Comparison of ENCODE assay signal across 1 cellular context in genomic region chr6:108795122-108795521, GRCh38.
TF ChIP-seq lines count a peak whose summit lies in the region.

No MANE protein-coding gene starts in this region.

TF ChIP-seq in HepG2, 621 proteins besides CTCF, POLR2A, EP300 and RAD21 (continues in another document):
- 0 out of 2 replicates have a peak, but pooled peaks have one; percentile 24 for TF ChIP-seq RARA (CRISPR knock-in tag; IDR thresholded peaks at IDR 0.05)
- peak; percentile 89 for TF ChIP-seq ZNF652 (CRISPR knock-in tag; IDR thresholded peaks at IDR 0.05; ENCODE audit: borderline replicate concordance, low read depth)
- TF ChIP-seq XBP1 (CRISPR knock-in tag; IDR thresholded peaks at IDR 0.05), result no peak
- TF ChIP-seq NCOA2 (CRISPR knock-in tag; IDR thresholded peaks at IDR 0.05), result 0 out of 2 replicates have a peak, but pooled peaks have one; percentile 23
- TF ChIP-seq, protein P1, sequence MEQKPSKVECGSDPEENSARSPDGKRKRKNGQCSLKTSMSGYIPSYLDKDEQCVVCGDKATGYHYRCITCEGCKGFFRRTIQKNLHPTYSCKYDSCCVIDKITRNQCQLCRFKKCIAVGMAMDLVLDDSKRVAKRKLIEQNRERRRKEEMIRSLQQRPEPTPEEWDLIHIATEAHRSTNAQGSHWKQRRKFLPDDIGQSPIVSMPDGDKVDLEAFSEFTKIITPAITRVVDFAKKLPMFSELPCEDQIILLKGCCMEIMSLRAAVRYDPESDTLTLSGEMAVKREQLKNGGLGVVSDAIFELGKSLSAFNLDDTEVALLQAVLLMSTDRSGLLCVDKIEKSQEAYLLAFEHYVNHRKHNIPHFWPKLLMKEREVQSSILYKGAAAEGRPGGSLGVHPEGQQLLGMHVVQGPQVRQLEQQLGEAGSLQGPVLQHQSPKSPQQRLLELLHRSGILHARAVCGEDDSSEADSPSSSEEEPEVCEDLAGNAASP (CRISPR knock-in tag; IDR thresholded peaks at IDR 0.05; ENCODE audit: borderline replicate concordance), result 0 out of 2 replicates have a peak, but pooled peaks have one; percentile 19
- TF ChIP-seq, protein P2, sequence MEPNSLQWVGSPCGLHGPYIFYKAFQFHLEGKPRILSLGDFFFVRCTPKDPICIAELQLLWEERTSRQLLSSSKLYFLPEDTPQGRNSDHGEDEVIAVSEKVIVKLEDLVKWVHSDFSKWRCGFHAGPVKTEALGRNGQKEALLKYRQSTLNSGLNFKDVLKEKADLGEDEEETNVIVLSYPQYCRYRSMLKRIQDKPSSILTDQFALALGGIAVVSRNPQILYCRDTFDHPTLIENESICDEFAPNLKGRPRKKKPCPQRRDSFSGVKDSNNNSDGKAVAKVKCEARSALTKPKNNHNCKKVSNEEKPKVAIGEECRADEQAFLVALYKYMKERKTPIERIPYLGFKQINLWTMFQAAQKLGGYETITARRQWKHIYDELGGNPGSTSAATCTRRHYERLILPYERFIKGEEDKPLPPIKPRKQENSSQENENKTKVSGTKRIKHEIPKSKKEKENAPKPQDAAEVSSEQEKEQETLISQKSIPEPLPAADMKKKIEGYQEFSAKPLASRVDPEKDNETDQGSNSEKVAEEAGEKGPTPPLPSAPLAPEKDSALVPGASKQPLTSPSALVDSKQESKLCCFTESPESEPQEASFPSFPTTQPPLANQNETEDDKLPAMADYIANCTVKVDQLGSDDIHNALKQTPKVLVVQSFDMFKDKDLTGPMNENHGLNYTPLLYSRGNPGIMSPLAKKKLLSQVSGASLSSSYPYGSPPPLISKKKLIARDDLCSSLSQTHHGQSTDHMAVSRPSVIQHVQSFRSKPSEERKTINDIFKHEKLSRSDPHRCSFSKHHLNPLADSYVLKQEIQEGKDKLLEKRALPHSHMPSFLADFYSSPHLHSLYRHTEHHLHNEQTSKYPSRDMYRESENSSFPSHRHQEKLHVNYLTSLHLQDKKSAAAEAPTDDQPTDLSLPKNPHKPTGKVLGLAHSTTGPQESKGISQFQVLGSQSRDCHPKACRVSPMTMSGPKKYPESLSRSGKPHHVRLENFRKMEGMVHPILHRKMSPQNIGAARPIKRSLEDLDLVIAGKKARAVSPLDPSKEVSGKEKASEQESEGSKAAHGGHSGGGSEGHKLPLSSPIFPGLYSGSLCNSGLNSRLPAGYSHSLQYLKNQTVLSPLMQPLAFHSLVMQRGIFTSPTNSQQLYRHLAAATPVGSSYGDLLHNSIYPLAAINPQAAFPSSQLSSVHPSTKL (CRISPR knock-in tag; IDR thresholded peaks at IDR 0.05), result peak; percentile 70
- TF ChIP-seq SOX13 (IDR thresholded peaks at IDR 0.05), result no peak
- 0 out of 4 replicates have a peak, but pooled peaks of 1 of the 2 experiments have one; percentile 14 for TF ChIP-seq SOX13 (CRISPR knock-in tag; conservative IDR thresholded peaks at IDR 0.05 in 1 of 2, IDR thresholded peaks at IDR 0.05 in 1 of 2)
- peak; percentile 49; the same call in 1 of the 2 replicates for TF ChIP-seq GATAD2A (CRISPR knock-in tag; IDR thresholded peaks at IDR 0.05)
- TF ChIP-seq ZNF7 (CRISPR knock-in tag; IDR thresholded peaks at IDR 0.05), result peak; percentile 95
- TF ChIP-seq, protein P3, sequence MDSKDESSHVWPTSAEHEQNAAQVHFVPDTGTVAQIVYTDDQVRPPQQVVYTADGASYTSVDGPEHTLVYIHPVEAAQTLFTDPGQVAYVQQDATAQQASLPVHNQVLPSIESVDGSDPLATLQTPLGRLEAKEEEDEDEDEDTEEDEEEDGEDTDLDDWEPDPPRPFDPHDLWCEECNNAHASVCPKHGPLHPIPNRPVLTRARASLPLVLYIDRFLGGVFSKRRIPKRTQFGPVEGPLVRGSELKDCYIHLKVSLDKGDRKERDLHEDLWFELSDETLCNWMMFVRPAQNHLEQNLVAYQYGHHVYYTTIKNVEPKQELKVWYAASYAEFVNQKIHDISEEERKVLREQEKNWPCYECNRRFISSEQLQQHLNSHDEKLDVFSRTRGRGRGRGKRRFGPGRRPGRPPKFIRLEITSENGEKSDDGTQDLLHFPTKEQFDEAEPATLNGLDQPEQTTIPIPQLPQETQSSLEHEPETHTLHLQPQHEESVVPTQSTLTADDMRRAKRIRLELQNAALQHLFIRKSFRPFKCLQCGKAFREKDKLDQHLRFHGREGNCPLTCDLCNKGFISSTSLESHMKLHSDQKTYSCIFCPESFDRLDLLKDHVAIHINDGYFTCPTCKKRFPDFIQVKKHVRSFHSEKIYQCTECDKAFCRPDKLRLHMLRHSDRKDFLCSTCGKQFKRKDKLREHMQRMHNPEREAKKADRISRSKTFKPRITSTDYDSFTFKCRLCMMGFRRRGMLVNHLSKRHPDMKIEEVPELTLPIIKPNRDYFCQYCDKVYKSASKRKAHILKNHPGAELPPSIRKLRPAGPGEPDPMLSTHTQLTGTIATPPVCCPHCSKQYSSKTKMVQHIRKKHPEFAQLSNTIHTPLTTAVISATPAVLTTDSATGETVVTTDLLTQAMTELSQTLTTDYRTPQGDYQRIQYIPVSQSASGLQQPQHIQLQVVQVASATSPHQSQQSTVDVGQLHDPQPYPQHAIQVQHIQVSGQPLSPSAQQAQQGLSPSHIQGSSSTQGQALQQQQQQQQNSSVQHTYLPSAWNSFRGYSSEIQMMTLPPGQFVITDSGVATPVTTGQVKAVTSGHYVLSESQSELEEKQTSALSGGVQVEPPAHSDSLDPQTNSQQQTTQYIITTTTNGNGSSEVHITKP (CRISPR knock-in tag; IDR thresholded peaks at IDR 0.05; ENCODE audit: low read depth), result no peak
- TF ChIP-seq ZSCAN5A (CRISPR knock-in tag; IDR thresholded peaks at IDR 0.05; ENCODE audit: borderline replicate concordance), result no peak
- TF ChIP-seq ZFX (CRISPR knock-in tag; IDR thresholded peaks at IDR 0.05; ENCODE audit: low read depth), result peak; percentile 49; the same call in 1 of the 2 replicates
- no peak for TF ChIP-seq ZNF296 (CRISPR knock-in tag; conservative IDR thresholded peaks at IDR 0.05)
- TF ChIP-seq KDM4B (CRISPR knock-in tag; IDR thresholded peaks at IDR 0.05), result no peak
- TF ChIP-seq FOXA1 (IDR thresholded peaks at IDR 0.05), result no peak
- TF ChIP-seq FOXA1 (CRISPR knock-in tag; IDR thresholded peaks at IDR 0.05), result peak; percentile 30; the same call in 1 of the 2 replicates
- TF ChIP-seq SIX1 (CRISPR knock-in tag; IDR thresholded peaks at IDR 0.05; ENCODE audit: borderline replicate concordance), result peak; percentile 72; the same call in 1 of the 2 replicates
- TF ChIP-seq ZNF292 (CRISPR knock-in tag; IDR thresholded peaks at IDR 0.05; ENCODE audit: borderline replicate concordance, low read depth), result 0 out of 2 replicates have a peak, but pooled peaks have one; percentile 54
- peak; percentile 59 for TF ChIP-seq PAXIP1 (CRISPR knock-in tag; conservative IDR thresholded peaks at IDR 0.05)
- peak; percentile 24 for TF ChIP-seq XRCC5 (optimal IDR thresholded peaks at IDR 0.05; ENCODE audit: low read length)
- TF ChIP-seq RXRB (CRISPR knock-in tag; IDR thresholded peaks at IDR 0.05; ENCODE audit: borderline replicate concordance), result 0 out of 2 replicates have a peak, but pooled peaks have one; percentile 10
- peak; percentile 75 for TF ChIP-seq HNF4G (IDR thresholded peaks at IDR 0.05; ENCODE audit: borderline replicate concordance, low read depth, low read length)
- TF ChIP-seq HNF4G (CRISPR knock-in tag; IDR thresholded peaks at IDR 0.05; ENCODE audit: borderline replicate concordance, low read depth), result peak; percentile 70; the same call in 1 of the 2 replicates
- peak; percentile 39; the same call in 1 of the 2 replicates for TF ChIP-seq ZMYM3 (CRISPR knock-in tag; IDR thresholded peaks at IDR 0.05)
- TF ChIP-seq TERF1 (CRISPR knock-in tag; IDR thresholded peaks at IDR 0.05), result no peak
- TF ChIP-seq, protein P4, sequence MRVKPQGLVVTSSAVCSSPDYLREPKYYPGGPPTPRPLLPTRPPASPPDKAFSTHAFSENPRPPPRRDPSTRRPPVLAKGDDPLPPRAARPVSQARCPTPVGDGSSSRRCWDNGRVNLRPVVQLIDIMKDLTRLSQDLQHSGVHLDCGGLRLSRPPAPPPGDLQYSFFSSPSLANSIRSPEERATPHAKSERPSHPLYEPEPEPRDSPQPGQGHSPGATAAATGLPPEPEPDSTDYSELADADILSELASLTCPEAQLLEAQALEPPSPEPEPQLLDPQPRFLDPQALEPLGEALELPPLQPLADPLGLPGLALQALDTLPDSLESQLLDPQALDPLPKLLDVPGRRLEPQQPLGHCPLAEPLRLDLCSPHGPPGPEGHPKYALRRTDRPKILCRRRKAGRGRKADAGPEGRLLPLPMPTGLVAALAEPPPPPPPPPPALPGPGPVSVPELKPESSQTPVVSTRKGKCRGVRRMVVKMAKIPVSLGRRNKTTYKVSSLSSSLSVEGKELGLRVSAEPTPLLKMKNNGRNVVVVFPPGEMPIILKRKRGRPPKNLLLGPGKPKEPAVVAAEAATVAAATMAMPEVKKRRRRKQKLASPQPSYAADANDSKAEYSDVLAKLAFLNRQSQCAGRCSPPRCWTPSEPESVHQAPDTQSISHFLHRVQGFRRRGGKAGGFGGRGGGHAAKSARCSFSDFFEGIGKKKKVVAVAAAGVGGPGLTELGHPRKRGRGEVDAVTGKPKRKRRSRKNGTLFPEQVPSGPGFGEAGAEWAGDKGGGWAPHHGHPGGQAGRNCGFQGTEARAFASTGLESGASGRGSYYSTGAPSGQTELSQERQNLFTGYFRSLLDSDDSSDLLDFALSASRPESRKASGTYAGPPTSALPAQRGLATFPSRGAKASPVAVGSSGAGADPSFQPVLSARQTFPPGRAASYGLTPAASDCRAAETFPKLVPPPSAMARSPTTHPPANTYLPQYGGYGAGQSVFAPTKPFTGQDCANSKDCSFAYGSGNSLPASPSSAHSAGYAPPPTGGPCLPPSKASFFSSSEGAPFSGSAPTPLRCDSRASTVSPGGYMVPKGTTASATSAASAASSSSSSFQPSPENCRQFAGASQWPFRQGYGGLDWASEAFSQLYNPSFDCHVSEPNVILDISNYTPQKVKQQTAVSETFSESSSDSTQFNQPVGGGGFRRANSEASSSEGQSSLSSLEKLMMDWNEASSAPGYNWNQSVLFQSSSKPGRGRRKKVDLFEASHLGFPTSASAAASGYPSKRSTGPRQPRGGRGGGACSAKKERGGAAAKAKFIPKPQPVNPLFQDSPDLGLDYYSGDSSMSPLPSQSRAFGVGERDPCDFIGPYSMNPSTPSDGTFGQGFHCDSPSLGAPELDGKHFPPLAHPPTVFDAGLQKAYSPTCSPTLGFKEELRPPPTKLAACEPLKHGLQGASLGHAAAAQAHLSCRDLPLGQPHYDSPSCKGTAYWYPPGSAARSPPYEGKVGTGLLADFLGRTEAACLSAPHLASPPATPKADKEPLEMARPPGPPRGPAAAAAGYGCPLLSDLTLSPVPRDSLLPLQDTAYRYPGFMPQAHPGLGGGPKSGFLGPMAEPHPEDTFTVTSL (CRISPR knock-in tag; IDR thresholded peaks at IDR 0.05; ENCODE audit: borderline replicate concordance), result peak; percentile 54; the same call in 1 of the 2 replicates
- TF ChIP-seq FOXC1 (CRISPR knock-in tag; IDR thresholded peaks at IDR 0.05; ENCODE audit: borderline replicate concordance), result no peak
- TF ChIP-seq FOSL2 (CRISPR knock-in tag; IDR thresholded peaks at IDR 0.05), result 0 out of 2 replicates have a peak, but pooled peaks have one; percentile 12
- TF ChIP-seq SAP130 (CRISPR knock-in tag; IDR thresholded peaks at IDR 0.05; ENCODE audit: low read depth), result 0 out of 2 replicates have a peak, but pooled peaks have one; percentile 39
- TF ChIP-seq ZNF546 (CRISPR knock-in tag; conservative IDR thresholded peaks at IDR 0.05), result no peak
- no peak for TF ChIP-seq TBP (CRISPR knock-in tag; IDR thresholded peaks at IDR 0.05)
- TF ChIP-seq HNF4A (CRISPR knock-in tag; IDR thresholded peaks at IDR 0.05), result peak; percentile 87
- TF ChIP-seq SOX5 (CRISPR knock-in tag; IDR thresholded peaks at IDR 0.05; ENCODE audit: borderline replicate concordance), result peak; percentile 18; the same call in 1 of the 2 replicates
- TF ChIP-seq HOXA3 (CRISPR knock-in tag; IDR thresholded peaks at IDR 0.05), result 0 out of 2 replicates have a peak, but pooled peaks have one; percentile 18
